14 cellular contexts compared by ENCODE assay signal in genomic region chr11:36016263-36016662, GRCh38.
"Had no signal": no experiment of that assay in that cellular context is flagged by ENCODE, and none has a peak within 500 bp of the region (broad histone marks: within the 10 kb centered on the region; RNA-seq: fewer than 3 reads in every experiment).

No MANE protein-coding gene starts in this region.

- H3K36me3 ChIP-seq: sigmoid colon had no signal

- H3K27me3 ChIP-seq: sigmoid colon had no signal

- H3K4me3 Mint-ChIP-seq: activated naive CD8-positive, alpha-beta T cell treated with anti-CD3 and anti-CD28 coated beads, Interleukin-2, amount 50 U/mL, for 24 hours; central memory CD8-positive, alpha-beta T cell; natural killer cell treated with Interleukin-12 subunit alpha and Interleukin-12 subunit beta and Interleukin-15 and Interleukin-18, amount 100 ng/mL, for 72 hours had no signal

- H3K36me3 Mint-ChIP-seq: natural killer cell treated with Interleukin-12 subunit alpha and Interleukin-12 subunit beta and Interleukin-15 and Interleukin-18, amount 100 ng/mL, for 72 hours had no signal

- H3K27me3 Mint-ChIP-seq: activated naive CD8-positive, alpha-beta T cell treated with anti-CD3 and anti-CD28 coated beads, Interleukin-2, amount 50 U/mL, for 24 hours had no signal

- H3K4me3 ChIP-seq: lung, sigmoid colon had no signal

- DNase-seq: activated CD4-positive, alpha-beta T cell treated with anti-CD3 and anti-CD28 coated beads, Interleukin-2, amount 50 U/mL, for 48 hours; activated CD4-positive, CD25-positive, alpha-beta regulatory T cell treated with anti-CD3 and anti-CD28 coated beads, Interleukin-2, amount 50 U/mL, for 72 hours; activated naive CD8-positive, alpha-beta T cell treated with anti-CD3 and anti-CD28 coated beads, Interleukin-2, amount 50 U/mL, for 24 hours; dermis blood vessel endothelial cell; foreskin fibroblast; glutamatergic neuron; occipital lobe; stimulated activated CD4-positive, alpha-beta T cell treated with anti-CD3 and anti-CD28 coated beads, Interleukin-2, amount 100 ng/mL, for 48 hours; stimulated activated naive CD4-positive, alpha-beta T cell treated with Interleukin-2 at 50 U/mL for 16 hours; SW 1271 had no signal

- H3K27ac Mint-ChIP-seq: activated naive CD8-positive, alpha-beta T cell treated with anti-CD3 and anti-CD28 coated beads, Interleukin-2, amount 50 U/mL, for 24 hours; natural killer cell treated with Interleukin-12 subunit alpha and Interleukin-12 subunit beta and Interleukin-15 and Interleukin-18, amount 100 ng/mL, for 72 hours had no signal

- H3K4me1 Mint-ChIP-seq: activated naive CD8-positive, alpha-beta T cell treated with anti-CD3 and anti-CD28 coated beads, Interleukin-2, amount 50 U/mL, for 24 hours; central memory CD8-positive, alpha-beta T cell had no signal

- H3K9me3 Mint-ChIP-seq: activated naive CD8-positive, alpha-beta T cell treated with anti-CD3 and anti-CD28 coated beads, Interleukin-2, amount 50 U/mL, for 24 hours; central memory CD8-positive, alpha-beta T cell; natural killer cell treated with Interleukin-12 subunit alpha and Interleukin-12 subunit beta and Interleukin-15 and Interleukin-18, amount 100 ng/mL, for 72 hours had no signal

- ATAC-seq: activated naive CD8-positive, alpha-beta T cell treated with anti-CD3 and anti-CD28 coated beads, Interleukin-2, amount 50 U/mL, for 24 hours; natural killer cell treated with Interleukin-12 subunit alpha and Interleukin-12 subunit beta and Interleukin-15 and Interleukin-18, amount 100 ng/mL, for 72 hours had no signal

- H3K27ac ChIP-seq: sigmoid colon had no signal
